In the genomic region with DNA sequence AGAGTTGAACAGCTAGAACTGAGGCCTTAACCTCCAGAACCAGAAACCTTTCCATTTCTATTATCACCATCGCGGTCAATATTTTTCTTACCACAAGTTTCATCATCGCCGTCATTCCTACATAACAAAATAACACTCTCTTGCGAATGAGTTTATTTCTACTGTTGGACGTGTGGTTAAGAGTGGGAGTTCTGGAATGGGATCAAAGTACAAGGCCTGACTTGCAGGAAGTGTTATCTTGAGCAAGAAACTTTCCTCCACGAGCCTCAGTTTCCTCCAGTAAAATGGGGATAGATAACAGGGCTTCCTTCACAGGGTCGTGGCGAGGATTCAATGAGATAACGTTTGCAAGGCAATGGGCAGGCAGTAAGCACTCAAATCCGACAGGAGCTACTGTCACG, we compare ENCODE assay signal across 7 cellular contexts.
DNase-seq lines count a peak whose midpoint lies in the region; ATAC-seq and TF ChIP-seq lines count a peak whose summit lies in the region.

No MANE protein-coding gene starts in this region.

- H3K4me1 ChIP-seq in HEK293 (ENCODE audit: control insufficient read depth, insufficient read depth, low read length), result 0 out of 2 replicates have a peak, but pooled peaks cover 2% of the 10 kb centered on the region

- TF ChIP-seq CTCF in HEK293 (tag by site-specific recombination; IDR thresholded peaks at IDR 0.05), result no peak

- H3K9me3 ChIP-seq in HEK293 (ENCODE audit: control insufficient read depth, insufficient read depth, low read depth, low read length), result no peaks in the 10 kb centered on the region

- DNase-seq in fibroblast of the conjunctiva (ENCODE audit: low read depth), result peak; percentile 24
- DNase-seq in skeletal muscle cell (ENCODE audit: low read depth), result no peak
- no peak for DNase-seq in stimulated activated CD8-positive, alpha-beta memory T cell treated with anti-CD3 and anti-CD28 coated beads, Interleukin-4, amount 100 ng/mL, for 48 hours
- no peak for DNase-seq in KG1 (lab: John Stamatoyannopoulos, UW)

- peaks cover 15% of the 10 kb centered on the region for H3K36me3 Mint-ChIP-seq in T-helper 1 cell treated with Interleukin-12 subunit alpha and Interleukin-12 subunit beta and Interleukin-4 antibody, amounts not matched to agents 30 μg/mL and 1 μg/mL, for 36 hours (ENCODE audit: low read depth)

- peaks cover 30% of the 10 kb centered on the region for H3K4me1 Mint-ChIP-seq in T-helper 1 cell treated with Interleukin-12 subunit alpha and Interleukin-12 subunit beta and Interleukin-4 antibody, amounts not matched to agents 30 μg/mL and 1 μg/mL, for 36 hours (ENCODE audit: low read depth)

- peak overlapping the region; percentile 97 for H3K4me3 ChIP-seq in HEK293 (ENCODE audit: low read depth, low read length)
- peak overlapping the region; percentile 100 for H3K4me3 ChIP-seq in skeletal muscle cell (ENCODE audit: low read depth, low read length)

- ATAC-seq in HG03571 (IDR thresholded peaks at IDR 0.05; ENCODE audit: unreplicated experiment), result no peak

- peak overlapping the region; percentile 14; the same call in 1 of the 2 replicates for H3K27ac ChIP-seq in HEK293 (ENCODE audit: extremely low read depth, low read depth, low read length)

- H3K36me3 ChIP-seq in HEK293 (ENCODE audit: control insufficient read depth in 2 of 2, insufficient read depth in 1 of 2, low read length in 2 of 2), result peaks cover 7 to 35% of the 10 kb centered on the region in 2 experiments

- POLR2A ChIA-PET in HEK293 (lab: Yijun Ruan, JAX), result interaction anchor here (0.7 to 1.3 kb wide), 3 partner anchors 26 to 81 kb away, joined by 3 to 4 read pairs (median 3); no protein-coding TSS in a partner anchor

- CTCF ChIA-PET in HEK293 (lab: Yijun Ruan, JAX), result interaction anchor here (0.6 to 1.1 kb wide), 3 partner anchors 47 to 58 kb away, joined by 3 to 8 read pairs (median 3); no protein-coding TSS in a partner anchor

- H3K9me3 Mint-ChIP-seq in T-helper 1 cell treated with Interleukin-12 subunit alpha and Interleukin-12 subunit beta and Interleukin-4 antibody, amounts not matched to agents 30 μg/mL and 1 μg/mL, for 36 hours, result no peaks in the 10 kb centered on the region

- H3K4me3 Mint-ChIP-seq in T-helper 1 cell treated with Interleukin-12 subunit alpha and Interleukin-12 subunit beta and Interleukin-4 antibody, amounts not matched to agents 30 μg/mL and 1 μg/mL, for 36 hours, result peak overlapping the region; percentile 100

- H3K27me3 Mint-ChIP-seq in T-helper 1 cell treated with Interleukin-12 subunit alpha and Interleukin-12 subunit beta and Interleukin-4 antibody, amounts not matched to agents 30 μg/mL and 1 μg/mL, for 36 hours (ENCODE audit: low read depth), result no peaks in the 10 kb centered on the region

- peak overlapping the region; percentile 99 for H3K27ac Mint-ChIP-seq in T-helper 1 cell treated with Interleukin-12 subunit alpha and Interleukin-12 subunit beta and Interleukin-4 antibody, amounts not matched to agents 30 μg/mL and 1 μg/mL, for 36 hours

TF ChIP-seq in HEK293, 187 proteins besides CTCF, POLR2A, EP300 and RAD21:
- TF ChIP-seq ZNF138 (tag by site-specific recombination; IDR thresholded peaks at IDR 0.05; ENCODE audit: borderline replicate concordance), result no peak
